Comparison of ENCODE assay signal across 1 cellular context in the genomic region with DNA sequence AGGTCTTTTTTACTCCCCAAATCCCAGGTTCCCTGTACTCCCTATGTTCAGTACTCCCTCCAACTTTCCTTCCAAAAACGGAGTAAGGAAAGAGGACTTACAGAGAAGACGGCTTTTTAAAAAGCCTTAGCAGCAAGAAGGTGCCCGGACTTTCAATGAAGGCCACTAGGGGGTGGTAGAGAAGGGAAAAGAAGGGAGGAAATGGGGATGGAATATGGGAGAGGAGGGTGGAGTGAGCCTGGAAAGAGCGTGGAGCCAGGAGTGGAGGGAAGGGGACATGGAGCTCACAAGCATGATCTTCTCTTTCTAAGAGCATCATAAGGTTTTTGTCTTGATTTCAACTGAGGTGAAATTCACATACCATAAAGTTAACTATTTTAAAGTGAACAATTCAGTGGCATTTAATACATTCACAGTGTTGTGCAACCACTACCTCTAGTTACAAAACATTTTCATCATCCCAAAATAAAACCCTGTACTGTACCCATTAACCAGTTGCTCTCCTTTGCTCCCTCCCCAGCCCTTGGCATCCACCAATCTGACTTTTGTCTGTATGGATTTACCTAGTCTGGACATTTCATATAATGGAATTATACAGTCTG.
TF ChIP-seq lines count a peak whose summit lies in the region.

No MANE protein-coding gene starts in this region.

TF ChIP-seq in HepG2, 621 proteins besides CTCF, POLR2A, EP300 and RAD21 (continued from another document):
- TF ChIP-seq, protein P1, sequence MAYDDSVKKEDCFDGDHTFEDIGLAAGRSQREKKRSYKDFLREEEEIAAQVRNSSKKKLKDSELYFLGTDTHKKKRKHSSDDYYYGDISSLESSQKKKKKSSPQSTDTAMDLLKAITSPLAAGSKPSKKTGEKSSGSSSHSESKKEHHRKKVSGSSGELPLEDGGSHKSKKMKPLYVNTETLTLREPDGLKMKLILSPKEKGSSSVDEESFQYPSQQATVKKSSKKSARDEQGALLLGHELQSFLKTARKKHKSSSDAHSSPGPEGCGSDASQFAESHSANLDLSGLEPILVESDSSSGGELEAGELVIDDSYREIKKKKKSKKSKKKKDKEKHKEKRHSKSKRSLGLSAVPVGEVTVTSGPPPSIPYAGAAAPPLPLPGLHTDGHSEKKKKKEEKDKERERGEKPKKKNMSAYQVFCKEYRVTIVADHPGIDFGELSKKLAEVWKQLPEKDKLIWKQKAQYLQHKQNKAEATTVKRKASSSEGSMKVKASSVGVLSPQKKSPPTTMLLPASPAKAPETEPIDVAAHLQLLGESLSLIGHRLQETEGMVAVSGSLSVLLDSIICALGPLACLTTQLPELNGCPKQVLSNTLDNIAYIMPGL (CRISPR knock-in tag; IDR thresholded peaks at IDR 0.05; ENCODE audit: borderline replicate concordance in 1 of 2, low read depth in 1 of 2): peak in 1 of 2 experiments; percentile 47; a peak in 1 of 4 replicates
- no peak for TF ChIP-seq SOX6 (IDR thresholded peaks at IDR 0.05)
- TF ChIP-seq SOX6 (CRISPR knock-in tag; IDR thresholded peaks at IDR 0.05): 0 out of 2 replicates have a peak, but pooled peaks have one; percentile 24
- TF ChIP-seq ELF3 (CRISPR knock-in tag; IDR thresholded peaks at IDR 0.05): 0 out of 2 replicates have a peak, but pooled peaks have one; percentile 10
